In genomic region chr10:60043561-60043960, GRCh38 we compare ENCODE assay signal across 1 cellular context.
TF ChIP-seq lines count a peak whose summit lies in the region.

No MANE protein-coding gene starts in this region.

TF ChIP-seq in IMR-90, 13 proteins besides CTCF, POLR2A, EP300 and RAD21:
- TF ChIP-seq BHLHE40 (IDR thresholded peaks at IDR 0.05; ENCODE audit: low read depth, low read length) (no peak), MAZ (IDR thresholded peaks at IDR 0.05; ENCODE audit: borderline replicate concordance, low read depth, low read length) (no peak), MAFK (IDR thresholded peaks at IDR 0.05; ENCODE audit: low read depth, low read length) (no peak), RCOR1 (IDR thresholded peaks at IDR 0.05; ENCODE audit: insufficient replicate concordance, low read length) (no peak), CEBPB (IDR thresholded peaks at IDR 0.05; ENCODE audit: low read depth, low read length) (no peak), ELK1 (IDR thresholded peaks at IDR 0.05; ENCODE audit: borderline replicate concordance, low read depth, low read length) (no peak), FOS (IDR thresholded peaks at IDR 0.05; ENCODE audit: low read depth, low read length) (no peak), SMC3 (IDR thresholded peaks at IDR 0.05; ENCODE audit: low read depth, low read length) (no peak), USF2 (IDR thresholded peaks at IDR 0.05; ENCODE audit: low read depth, low read length) (no peak), CHD1 (IDR thresholded peaks at IDR 0.05; ENCODE audit: low read depth, low read length) (no peak), NFE2L2 (IDR thresholded peaks at IDR 0.05; ENCODE audit: low read depth, low read length) (no peak), MXI1 (IDR thresholded peaks at IDR 0.05; ENCODE audit: borderline replicate concordance, low read depth, low read length) (no peak)
